Comparison of ENCODE assay signal across 3 cellular contexts in genomic region chr3:73592154-73592877, GRCh38.
TF ChIP-seq lines count a peak whose summit lies in the region.

No MANE protein-coding gene starts in this region.

TF ChIP-seq in SK-N-SH treated with all-trans-retinoic acid at 6 μM for 48 hours, 23 proteins besides CTCF, POLR2A, EP300 and RAD21 (continues in another document):
- no peak for TF ChIP-seq ZNF565 (CRISPR knock-in tag; conservative IDR thresholded peaks at IDR 0.05; ENCODE audit: low read depth)
- TF ChIP-seq SNAI2 (CRISPR knock-in tag; IDR thresholded peaks at IDR 0.05): no peak
- TF ChIP-seq POU6F1 (CRISPR knock-in tag; IDR thresholded peaks at IDR 0.05; ENCODE audit: borderline replicate concordance, low read depth): no peak
- TF ChIP-seq ZC3H10 (CRISPR knock-in tag; IDR thresholded peaks at IDR 0.05): no peak
- no peak for TF ChIP-seq RARB (CRISPR knock-in tag; IDR thresholded peaks at IDR 0.05)
- no peak for TF ChIP-seq PATZ1 (CRISPR knock-in tag; IDR thresholded peaks at IDR 0.05; ENCODE audit: borderline replicate concordance)
- no peak for TF ChIP-seq OSR1 (CRISPR knock-in tag; IDR thresholded peaks at IDR 0.05)
- TF ChIP-seq CREB5 (CRISPR knock-in tag; IDR thresholded peaks at IDR 0.05; ENCODE audit: low read depth): no peak
- no peak for TF ChIP-seq GLIS3 (CRISPR knock-in tag; IDR thresholded peaks at IDR 0.05)
- TF ChIP-seq ZFP3 (CRISPR knock-in tag; IDR thresholded peaks at IDR 0.05): no peak
- TF ChIP-seq ESRRG (CRISPR knock-in tag; IDR thresholded peaks at IDR 0.05): no peak
- no peak for TF ChIP-seq TCF4 (CRISPR knock-in tag; IDR thresholded peaks at IDR 0.05; ENCODE audit: borderline replicate concordance)
- TF ChIP-seq BACH2 (CRISPR knock-in tag; IDR thresholded peaks at IDR 0.05; ENCODE audit: borderline replicate concordance): no peak

TF ChIP-seq in SK-N-SH, 30 proteins besides CTCF, POLR2A, EP300 and RAD21:
- no peak for TF ChIP-seq TAF1 (IDR thresholded peaks at IDR 0.05; ENCODE audit: borderline replicate concordance, low read depth, low read length)
- no peak for TF ChIP-seq SIN3A (IDR thresholded peaks at IDR 0.05; ENCODE audit: borderline replicate concordance, low read depth, low read length)
- no peak for TF ChIP-seq FOSL2 (IDR thresholded peaks at IDR 0.05; ENCODE audit: borderline replicate concordance, low read depth)
- no peak for TF ChIP-seq PBX3 (IDR thresholded peaks at IDR 0.05)
- no peak for TF ChIP-seq REST (IDR thresholded peaks at IDR 0.05; ENCODE audit: low read depth, low read length)
- TF ChIP-seq RXRA (IDR thresholded peaks at IDR 0.05; ENCODE audit: borderline replicate concordance, low read depth): no peak
- TF ChIP-seq EZH2phosphoT487 (IDR thresholded peaks at IDR 0.05; ENCODE audit: borderline replicate concordance, low read depth): no peak
- TF ChIP-seq POLR2AphosphoS5 (IDR thresholded peaks at IDR 0.05; ENCODE audit: low read depth, low read length): no peak
- TF ChIP-seq YY1 (IDR thresholded peaks at IDR 0.05; ENCODE audit: low read depth): no peak
- no peak for TF ChIP-seq MXI1 (IDR thresholded peaks at IDR 0.05; ENCODE audit: low read depth, low read length)
- no peak for TF ChIP-seq FOXM1 (IDR thresholded peaks at IDR 0.05; ENCODE audit: low read depth)
- no peak for TF ChIP-seq USF1 (IDR thresholded peaks at IDR 0.05; ENCODE audit: borderline replicate concordance, low read depth)
- TF ChIP-seq RCOR1 (IDR thresholded peaks at IDR 0.05; ENCODE audit: low read length): no peak
- TF ChIP-seq GABPA (IDR thresholded peaks at IDR 0.05; ENCODE audit: low read depth): no peak
- no peak for TF ChIP-seq ELF1 (IDR thresholded peaks at IDR 0.05)
- TF ChIP-seq TEAD4 (IDR thresholded peaks at IDR 0.05; ENCODE audit: borderline replicate concordance, insufficient read depth): no peak
- TF ChIP-seq TCF12 (IDR thresholded peaks at IDR 0.05): no peak

TF ChIP-seq in H1, 55 proteins besides CTCF, POLR2A, EP300 and RAD21:
- TF ChIP-seq MAFK (IDR thresholded peaks at IDR 0.05; ENCODE audit: low read depth, low read length) (peak; percentile 81; the same call in 1 of the 2 replicates), TAF7 (optimal IDR thresholded peaks at IDR 0.05; ENCODE audit: borderline replicate concordance, low read depth, low read length) (no peak)
TF ChIP-seq in H1: peak in this region for 1.
